13 cellular contexts compared by ENCODE assay signal in the genomic region with DNA sequence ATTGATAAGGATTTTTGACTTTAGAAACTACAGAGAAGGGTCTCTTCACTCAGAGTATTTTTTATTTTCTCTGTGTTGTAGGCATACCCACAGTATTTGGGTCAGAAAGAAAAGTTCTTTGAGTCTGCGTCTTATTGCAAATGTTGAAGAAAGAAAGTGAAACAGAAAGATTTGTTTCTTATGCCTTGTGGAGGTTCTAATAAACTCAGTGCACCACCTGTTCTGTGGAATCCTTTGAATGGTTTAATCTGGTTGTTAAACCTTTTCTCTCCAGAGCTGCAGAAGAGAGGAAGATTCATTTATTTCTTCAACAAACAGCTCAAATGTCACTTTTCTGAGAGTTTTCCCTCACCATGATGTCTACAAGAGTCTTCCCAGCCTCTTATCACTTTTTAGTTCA.
DNase-seq lines count a peak whose midpoint lies in the region; ATAC-seq and TF ChIP-seq lines count a peak whose summit lies in the region.
"Had no signal": no experiment of that assay in that cellular context is flagged by ENCODE, and none has a peak within 500 bp of the region (broad histone marks: within the 10 kb centered on the region; RNA-seq: fewer than 3 reads in every experiment).

No MANE protein-coding gene starts in this region.

- no peak overlapping the region for H3K18ac ChIP-seq in neuronal stem cell (ENCODE audit: low read length)

- no peak overlapping the region for H2BK5ac ChIP-seq in neuronal stem cell (ENCODE audit: low read length)

- H3K9me3 ChIP-seq in neuronal stem cell (replicated peaks in 1 of 2; ENCODE audit: control insufficient read depth in 2 of 2, insufficient read depth in 1 of 2, low read depth in 1 of 2, low read length in 2 of 2) (no peaks in the 10 kb centered on the region), right cardiac atrium (ENCODE audit: control insufficient read depth, low read length) (no peaks in the 10 kb centered on the region)

- H3K36me3 ChIP-seq in neuronal stem cell (replicated peaks in 1 of 2; ENCODE audit: control insufficient read depth in 2 of 2, insufficient read depth in 2 of 2, low read length in 2 of 2), result no peaks in the 10 kb centered on the region

- H3K27me3 Mint-ChIP-seq in activated naive CD8-positive, alpha-beta T cell treated with anti-CD3 and anti-CD28 coated beads, Interleukin-2, amount 50 U/mL, for 24 hours, result no peaks in the 10 kb centered on the region

- WGBS in neuronal stem cell (ENCODE audit: extremely low coverage in 2 of 2, insufficient read length in 2 of 2, insufficient replicate concordance in 1 of 2), 2 donors, result no CpG with 5 or more reads among the region's 1 CpG
- WGBS in right cardiac atrium, result 93% methylated on average over 1 of the region's 1 CpG

- no peak overlapping the region for H2AFZ ChIP-seq in neuronal stem cell (ENCODE audit: low read length)

- H3K9me3 Mint-ChIP-seq in activated naive CD8-positive, alpha-beta T cell treated with anti-CD3 and anti-CD28 coated beads, Interleukin-2, amount 50 U/mL, for 24 hours, result peaks cover 17% of the 10 kb centered on the region

- H3K4me1 ChIP-seq in neuronal stem cell (ENCODE audit: control insufficient read depth in 2 of 2, insufficient read depth in 1 of 2, low read depth in 1 of 2, low read length in 2 of 2) (peaks cover 5 to 6% of the 10 kb centered on the region in 2 donors), right cardiac atrium (ENCODE audit: control insufficient read depth, insufficient read depth, low read length) (peaks cover 16% of the 10 kb centered on the region)

- H3K4me1 Mint-ChIP-seq in activated naive CD8-positive, alpha-beta T cell treated with anti-CD3 and anti-CD28 coated beads, Interleukin-2, amount 50 U/mL, for 24 hours, result peaks cover 26% of the 10 kb centered on the region

- no peak overlapping the region for H4K91ac ChIP-seq in neuronal stem cell (ENCODE audit: low read depth, low read length, poor library complexity)

- intact Hi-C loops in right cardiac atrium (cut with DNase I), result loop anchor here in 3 of 4 donors (10.0 kb wide), 2 partner anchors 51 to 141 kb away; no protein-coding TSS in a partner anchor

- H3K36me3 Mint-ChIP-seq in activated naive CD8-positive, alpha-beta T cell treated with anti-CD3 and anti-CD28 coated beads, Interleukin-2, amount 50 U/mL, for 24 hours (ENCODE audit: low read depth), result peaks cover 12% of the 10 kb centered on the region

- no peak overlapping the region for H4K8ac ChIP-seq in neuronal stem cell (ENCODE audit: low read depth, low read length)

- no peak overlapping the region for H3K4me2 ChIP-seq in neuronal stem cell (ENCODE audit: insufficient read depth, low read length, poor library complexity, severe bottlenecking)

- H3K23ac ChIP-seq in neuronal stem cell (ENCODE audit: low read depth, low read length, poor library complexity), result no peak overlapping the region

- DNase-seq in GM12865 (ENCODE audit: low read depth) (peak; percentile 80), neuronal stem cell (ENCODE audit: low spot score) (no peak), foreskin melanocyte (no peak), coronary artery (ENCODE audit: low spot score) (no peak), right cardiac atrium (no peak)
- DNase-seq in activated naive CD8-positive, alpha-beta T cell treated with anti-CD3 and anti-CD28 coated beads, Interleukin-2, amount 50 U/mL, for 24 hours, result no peak
- DNase-seq: islet precursor cell, NCI-H526 treated with DMSO at 0.1 percent for 48 hours, nucleus accumbens, T-helper 9 cell had no signal

- no peak for TF ChIP-seq CTCF in GM12865 (IDR thresholded peaks at IDR 0.05; ENCODE audit: insufficient read depth, low read depth, low read length, missing control alignments)
- TF ChIP-seq CTCF in coronary artery (IDR thresholded peaks at IDR 0.05), result no peak

- no peak overlapping the region for H3K9ac ChIP-seq in neuronal stem cell (ENCODE audit: low read depth, low read length, poor library complexity)

- no peak overlapping the region for H3K27ac Mint-ChIP-seq in activated naive CD8-positive, alpha-beta T cell treated with anti-CD3 and anti-CD28 coated beads, Interleukin-2, amount 50 U/mL, for 24 hours

- H3K14ac ChIP-seq in neuronal stem cell (ENCODE audit: low read length), result no peak overlapping the region

- no peaks in the 10 kb centered on the region for H3K79me1 ChIP-seq in neuronal stem cell (ENCODE audit: low read depth, low read length)

- no peak overlapping the region for H2BK12ac ChIP-seq in neuronal stem cell (ENCODE audit: low read length)

- H2BK15ac ChIP-seq in neuronal stem cell (ENCODE audit: low read length), result no peak overlapping the region

- H2BK120ac ChIP-seq in neuronal stem cell (ENCODE audit: low read depth, low read length), result no peak overlapping the region

- TF ChIP-seq POLR2A in GM19099 (IDR thresholded peaks at IDR 0.05; ENCODE audit: extremely low read depth, insufficient read length, low read depth), result peak; percentile 26

- no peak overlapping the region for H2AK5ac ChIP-seq in neuronal stem cell (ENCODE audit: low read depth, low read length)

- ATAC-seq in HG03108 (IDR thresholded peaks at IDR 0.05; ENCODE audit: unreplicated experiment), result peak; percentile 23
- ATAC-seq in activated naive CD8-positive, alpha-beta T cell treated with anti-CD3 and anti-CD28 coated beads, Interleukin-2, amount 50 U/mL, for 24 hours, result no peak
- no peak for ATAC-seq in right cardiac atrium

- H3K27ac ChIP-seq in neuronal stem cell (replicated peaks; ENCODE audit: low read length) (no peak overlapping the region), coronary artery (no peak overlapping the region), right cardiac atrium (ENCODE audit: low read length) (no peak overlapping the region)
- H3K27ac ChIP-seq: epithelial cell of prostate had no signal

- H3K4ac ChIP-seq in neuronal stem cell (ENCODE audit: low read length), result no peak overlapping the region

- H3K4me3 ChIP-seq in GM12865 (ENCODE audit: low read depth, low read length) (peak overlapping the region; percentile 94), neuronal stem cell (ENCODE audit: low read length in 2 of 2) (no peak overlapping the region), coronary artery (no peak overlapping the region), right cardiac atrium (ENCODE audit: low read length) (no peak overlapping the region)

- no peaks in the 10 kb centered on the region for H3K27me3 ChIP-seq in neuronal stem cell (ENCODE audit: control insufficient read depth in 3 of 3, insufficient read depth in 3 of 3, low read depth in 1 of 3, low read length in 3 of 3)
- no peaks in the 10 kb centered on the region for H3K27me3 ChIP-seq in right cardiac atrium (ENCODE audit: control insufficient read depth, insufficient read depth)

- H3K4me3 Mint-ChIP-seq in activated naive CD8-positive, alpha-beta T cell treated with anti-CD3 and anti-CD28 coated beads, Interleukin-2, amount 50 U/mL, for 24 hours, result peak overlapping the region; percentile 28
